In the genomic region with DNA sequence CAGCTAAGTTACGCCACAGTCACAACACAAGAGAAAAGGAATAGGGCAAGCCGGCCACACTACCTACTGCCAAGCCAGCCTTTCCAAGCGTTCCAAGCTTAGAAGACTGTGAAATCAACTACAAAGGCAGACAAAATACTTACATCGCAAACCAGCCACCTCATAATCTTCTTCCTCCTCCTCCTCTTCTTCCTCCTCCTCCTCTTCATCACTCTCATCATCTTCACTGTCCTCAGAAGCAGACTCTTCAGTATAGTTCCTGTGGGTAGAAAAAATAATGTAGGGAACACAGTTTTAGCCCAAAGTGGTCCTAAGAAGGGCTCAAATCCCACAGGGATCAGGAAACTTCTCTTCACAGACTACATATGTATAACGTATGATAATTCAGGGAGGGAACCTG, we compare ENCODE assay signal across 1 cellular context.
TF ChIP-seq lines count a peak whose summit lies in the region.

No MANE protein-coding gene starts in this region.

TF ChIP-seq in GM12891, 5 proteins besides CTCF, POLR2A, EP300 and RAD21:
- no peak for TF ChIP-seq POU2F2 (IDR thresholded peaks at IDR 0.05; ENCODE audit: low read depth, low read length)
- no peak for TF ChIP-seq TAF1 (IDR thresholded peaks at IDR 0.05; ENCODE audit: low read depth, low read length)
- no peak for TF ChIP-seq POLR2AphosphoS5 (IDR thresholded peaks at IDR 0.05; ENCODE audit: low read depth, low read length)
- no peak for TF ChIP-seq SPI1 (IDR thresholded peaks at IDR 0.05; ENCODE audit: low read depth, low read length)
- TF ChIP-seq PAX5 (IDR thresholded peaks at IDR 0.05; ENCODE audit: insufficient read depth, low read length, severe bottlenecking), result no peak
